In genomic region chr20:57573893-57574292, GRCh38 we compare ENCODE assay signal across 13 cellular contexts. TPM values are rescaled to one million over a fixed set of nuclear protein-coding genes. Genes with fewer than 3 reads are reported as not detected.
A peak's percentile ranks its signal among the peaks of the same experiment; 100 is the strongest.
DNase-seq lines count a peak whose midpoint lies in the region; TF ChIP-seq lines count a peak whose summit lies in the region.
"Had no signal": no experiment of that assay in that cellular context is flagged by ENCODE, and none has a peak within 500 bp of the region (broad histone marks: within the 10 kb centered on the region; RNA-seq: fewer than 3 reads in every experiment).

No MANE protein-coding gene starts in this region.

- TF ChIP-seq CTCF in H9 (conservative IDR thresholded peaks at IDR 0.05): peak; percentile 78

- WGBS in H9 (ENCODE audit: extremely low coverage, insufficient read length, low lambda C conversion rate): no CpG with 5 or more reads among the region's 5 CpGs

- peaks cover 0 to 8% (median 0%) of the 10 kb centered on the region in 11 experiments; a peak in 4 of 22 replicates for H3K9me3 ChIP-seq in BLaER1 treated with 17β-estradiol and CSF1 and Interleukin-3, amounts not matched to agents 10 nM and 100 nM (replicated peaks in 1 of 11)
- no peaks in the 10 kb centered on the region for H3K9me3 ChIP-seq in H9 (ENCODE audit: control insufficient read depth, low read depth, low read length)
- H3K9me3 ChIP-seq in SK-N-MC (ENCODE audit: low read depth, low read length): no peaks in the 10 kb centered on the region
- H3K9me3 ChIP-seq: neutrophil had no signal

- no peaks in the 10 kb centered on the region for H3K79me2 ChIP-seq in H9 (ENCODE audit: insufficient read depth, low read length)

- H3K4me1 ChIP-seq in BLaER1 treated with 17β-estradiol and CSF1 and Interleukin-3, amounts not matched to agents 10 nM and 100 nM: peaks cover 0 to 19% (median 12%) of the 10 kb centered on the region in 10 experiments; a peak in 12 of 20 replicates
- no peaks in the 10 kb centered on the region; the same call in 1 of the 2 replicates for H3K4me1 ChIP-seq in H9 (ENCODE audit: insufficient read depth, low read length)

- peaks cover 15 to 17% of the 10 kb centered on the region in 2 experiments for H3K4me1 Mint-ChIP-seq in H9
- H3K4me1 Mint-ChIP-seq: activated naive CD4-positive, alpha-beta T cell treated with anti-CD3 and anti-CD28 coated beads, Interleukin-2, amount 10 ng/mL, durations not matched to agents 7 days and 5 days; CD4-positive, CD25-positive, alpha-beta regulatory T cell had no signal

- H4K91ac ChIP-seq in H9 (ENCODE audit: insufficient read length, low read depth, low read length): no peak overlapping the region

- H3K9me3 Mint-ChIP-seq in H9: no peaks in the 10 kb centered on the region
- H3K9me3 Mint-ChIP-seq: activated naive CD4-positive, alpha-beta T cell treated with anti-CD3 and anti-CD28 coated beads, Interleukin-2, amount 10 ng/mL, durations not matched to agents 7 days and 5 days; CD4-positive, CD25-positive, alpha-beta regulatory T cell had no signal

- H3T11ph ChIP-seq in H9 (ENCODE audit: low read length): no peak overlapping the region

- no peak overlapping the region for H3K23ac ChIP-seq in H9 (ENCODE audit: insufficient read length, low read depth, low read length)

- no peak overlapping the region for H2AK5ac ChIP-seq in H9 (ENCODE audit: insufficient read length, low read length)

- peak; percentile 45 for DNase-seq in H9
- no peak for DNase-seq in SK-N-MC (ENCODE audit: low read depth, low spot score)
- peak; percentile 53 for DNase-seq in left kidney (ENCODE audit: low read depth, low spot score)
- no peak for DNase-seq in NCI-H524 treated with DMSO at 0.1 percent for 48 hours (lab: John Stamatoyannopoulos, UW)
- no peak for DNase-seq in T1000 (lab: John Stamatoyannopoulos, UW)
- no peak for DNase-seq in putamen (ENCODE audit: low spot score)
- no peak for DNase-seq in kidney glomerular epithelial cell (lab: John Stamatoyannopoulos, UW)
- DNase-seq: activated naive CD4-positive, alpha-beta T cell treated with anti-CD3 and anti-CD28 coated beads, Interleukin-2, amount 10 ng/mL, durations not matched to agents 7 days and 5 days; CD4-positive, CD25-positive, alpha-beta regulatory T cell; left colon; T-helper 1 cell had no signal

- H3K27ac ChIP-seq in BLaER1 treated with 17β-estradiol and CSF1 and Interleukin-3, amounts not matched to agents 10 nM and 100 nM: no peak overlapping the region
- H3K27ac ChIP-seq in H9 (ENCODE audit: insufficient read length, low read depth, low read length) (no peak overlapping the region), SK-N-MC (no peak overlapping the region)
- H3K27ac ChIP-seq: neutrophil had no signal

- peak overlapping the region in 8 of 11 experiments; percentile 6 to 49 (median 30); a peak in 14 of 22 replicates for H3K4me2 ChIP-seq in BLaER1 treated with 17β-estradiol and CSF1 and Interleukin-3, amounts not matched to agents 10 nM and 100 nM
- H3K4me2 ChIP-seq in H9 (ENCODE audit: insufficient read depth, insufficient read length, low read length): no peak overlapping the region

- H2AFZ ChIP-seq in H9 (ENCODE audit: low read length): no peak overlapping the region

- no peak overlapping the region for H3K56ac ChIP-seq in H9 (ENCODE audit: insufficient read length, low read depth, low read length)

- no peaks in the 10 kb centered on the region for H3K79me1 ChIP-seq in H9 (ENCODE audit: insufficient read depth, low read depth, low read length, poor library complexity, severe bottlenecking)

- no peak overlapping the region for H4K5ac ChIP-seq in H9 (ENCODE audit: insufficient read length, low read depth, low read length)

- H3K36me3 Mint-ChIP-seq in H9 (ENCODE audit: insufficient read depth in 1 of 3, low read depth in 3 of 3): no peaks in the 10 kb centered on the region; a peak in 1 of 7 replicates
- H3K36me3 Mint-ChIP-seq: activated naive CD4-positive, alpha-beta T cell treated with anti-CD3 and anti-CD28 coated beads, Interleukin-2, amount 10 ng/mL, durations not matched to agents 7 days and 5 days; CD4-positive, CD25-positive, alpha-beta regulatory T cell had no signal

- H3K36me3 ChIP-seq in BLaER1 treated with 17β-estradiol and CSF1 and Interleukin-3, amounts not matched to agents 10 nM and 100 nM: no peaks in the 10 kb centered on the region
- no peaks in the 10 kb centered on the region for H3K36me3 ChIP-seq in SK-N-MC (ENCODE audit: insufficient read depth, low read length)
- H3K36me3 ChIP-seq: neutrophil had no signal

- H3K27ac Mint-ChIP-seq in H9: no peak overlapping the region
- H3K27ac Mint-ChIP-seq: activated naive CD4-positive, alpha-beta T cell treated with anti-CD3 and anti-CD28 coated beads, Interleukin-2, amount 10 ng/mL, durations not matched to agents 7 days and 5 days; CD4-positive, CD25-positive, alpha-beta regulatory T cell had no signal

- H2BK12ac ChIP-seq in H9 (ENCODE audit: insufficient read length, low read depth, low read length): no peak overlapping the region

- H2BK20ac ChIP-seq in H9 (ENCODE audit: low read depth, low read length, poor library complexity, severe bottlenecking): no peak overlapping the region

- no peak overlapping the region for H4K8ac ChIP-seq in H9 (replicated peaks; ENCODE audit: insufficient read length, low read depth, low read length)

- no peak overlapping the region for H2BK5ac ChIP-seq in H9 (ENCODE audit: insufficient read length, low read length)

- H3K27me3 ChIP-seq in BLaER1 treated with 17β-estradiol and CSF1 and Interleukin-3, amounts not matched to agents 10 nM and 100 nM: peaks cover 0 to 13% (median 7%) of the 10 kb centered on the region in 11 experiments; a peak in 16 of 22 replicates
- H3K27me3 ChIP-seq in H9 (ENCODE audit: insufficient read depth, low read length): no peaks in the 10 kb centered on the region; the same call in none of the 2 replicates

- no peak overlapping the region for H2BK120ac ChIP-seq in H9 (ENCODE audit: low read depth, low read length, poor library complexity, severe bottlenecking)

- H3K23me2 ChIP-seq in H9 (ENCODE audit: insufficient read length, low read depth, low read length, poor library complexity, severe bottlenecking): no peaks in the 10 kb centered on the region

- no peak overlapping the region for H3K18ac ChIP-seq in H9 (ENCODE audit: insufficient read length, low read depth, low read length)

- no peak overlapping the region for H3K4me3 ChIP-seq in BLaER1 treated with 17β-estradiol and CSF1 and Interleukin-3, amounts not matched to agents 10 nM and 100 nM
- H3K4me3 ChIP-seq in SK-N-MC: no peak overlapping the region

- no peaks in the 10 kb centered on the region for H4K20me1 ChIP-seq in BLaER1 treated with 17β-estradiol and CSF1 and Interleukin-3, amounts not matched to agents 10 nM and 100 nM
- H4K20me1 ChIP-seq in H9 (ENCODE audit: control insufficient read depth, insufficient read depth, insufficient read length): no peaks in the 10 kb centered on the region

- no peak overlapping the region for H3K4ac ChIP-seq in H9 (ENCODE audit: low read depth, low read length)

- H3K27me3 Mint-ChIP-seq in H9 (ENCODE audit: low read depth): peaks cover 14% of the 10 kb centered on the region

- no peak overlapping the region for H3K14ac ChIP-seq in H9 (ENCODE audit: insufficient read depth, low read length)

- H2BK15ac ChIP-seq in H9 (ENCODE audit: low read depth, low read length): no peak overlapping the region

- no peak overlapping the region for H3K4me3 Mint-ChIP-seq in H9
- H3K4me3 Mint-ChIP-seq: activated naive CD4-positive, alpha-beta T cell treated with anti-CD3 and anti-CD28 coated beads, Interleukin-2, amount 10 ng/mL, durations not matched to agents 7 days and 5 days; CD4-positive, CD25-positive, alpha-beta regulatory T cell had no signal

- H3K9ac ChIP-seq in BLaER1 treated with 17β-estradiol and CSF1 and Interleukin-3, amounts not matched to agents 10 nM and 100 nM: no peak overlapping the region
- H3K9ac ChIP-seq in H9 (ENCODE audit: extremely low read depth, insufficient read length, low read length) (no peak overlapping the region), SK-N-MC (ENCODE audit: insufficient read length) (peak overlapping the region; percentile 37)

RNA-seq across cellular contexts. Expression of gene PCK1, which starts 13.0 kb away (rescaled TPM):
- not detected in 2 replicates for total RNA-seq in H9 (2021)
- total RNA-seq: CD4-positive, CD25-positive, alpha-beta regulatory T cell had no signal

RNA-seq across cellular contexts. Expression of gene ZBP1, which starts 46.3 kb away (rescaled TPM):
- total RNA-seq in H9 (2021): not detected in 2 replicates

RNA-seq across cellular contexts. Expression of gene CTCFL, which starts 49.0 kb away (rescaled TPM):
- 0.79 and 0.90 TPM in 2 replicates for total RNA-seq in H9 (2021)
- total RNA-seq: CD4-positive, CD25-positive, alpha-beta regulatory T cell; left colon had no signal

Comparison
In these comparisons a context has a peak if more than half of its experiments do, and no peak if none do; other contexts are left out.
1. DNase-seq: peak in H9 (single experiment) and left kidney (single experiment); none in SK-N-MC (single experiment), NCI-H524 treated with DMSO at 0.1 percent for 48 hours (single experiment), T1000 (single experiment), putamen (single experiment) and kidney glomerular epithelial cell (single experiment).